9 cellular contexts compared by ENCODE assay signal in genomic region chr9:136527721-136528710, GRCh38. TPM values are rescaled to one million over a fixed set of nuclear protein-coding genes. Genes with fewer than 3 reads are reported as not detected.
DNase-seq lines count a peak whose midpoint lies in the region; ATAC-seq and TF ChIP-seq lines count a peak whose summit lies in the region.
"Had no signal": no experiment of that assay in that cellular context is flagged by ENCODE, and none has a peak within 500 bp of the region (broad histone marks: within the 10 kb centered on the region; RNA-seq: fewer than 3 reads in every experiment).

No MANE protein-coding gene starts in this region.

- TF ChIP-seq CTCF in natural killer cell (IDR thresholded peaks at IDR 0.05) (no peak), RWPE1 (conservative IDR thresholded peaks at IDR 0.05; ENCODE audit: low read depth) (no peak)

- POLR2A ChIA-PET in RWPE1 (lab: Yijun Ruan, JAX; ENCODE audit: low non-redundant PET) = interaction anchor here (0.6 kb wide), 1 partner anchor 14 kb away, joined by 8 read pairs; no protein-coding TSS in a partner anchor

- H3K36me3 Mint-ChIP-seq in natural killer cell = no peaks in the 10 kb centered on the region
- no peaks in the 10 kb centered on the region for H3K36me3 Mint-ChIP-seq in natural killer cell treated with Interleukin-12 subunit alpha and Interleukin-12 subunit beta and Interleukin-15 and Interleukin-18, amount 100 ng/mL, for 72 hours
- H3K36me3 Mint-ChIP-seq: naive B cell had no signal

- ATAC-seq in natural killer cell = peak in 2 of 3 donors; percentile 18 to 48
- no peak for ATAC-seq in natural killer cell treated with Interleukin-12 subunit alpha and Interleukin-12 subunit beta and Interleukin-15 and Interleukin-18, amount 100 ng/mL, for 72 hours
- ATAC-seq in GM21381 (IDR thresholded peaks at IDR 0.05; ENCODE audit: unreplicated experiment) = no peak

- no peaks in the 10 kb centered on the region for H3K27me3 Mint-ChIP-seq in natural killer cell (ENCODE audit: low read depth in 2 of 2)
- H3K27me3 Mint-ChIP-seq in natural killer cell treated with Interleukin-12 subunit alpha and Interleukin-12 subunit beta and Interleukin-15 and Interleukin-18, amount 100 ng/mL, for 72 hours = no peaks in the 10 kb centered on the region

- H3K27me3 ChIP-seq in layer of hippocampus (ENCODE audit: control insufficient read depth, insufficient read depth, low read length) = no peaks in the 10 kb centered on the region

- CTCF ChIA-PET in RWPE1 (lab: Yijun Ruan, JAX) = interaction anchor here (0.6 to 1.5 kb wide), 4 partner anchors 14 to 117 kb away, joined by 3 to 5 read pairs (median 4); no protein-coding TSS in a partner anchor

- H3K27ac ChIP-seq in RWPE1 (peak overlapping the region; percentile 83), layer of hippocampus (ENCODE audit: low read depth, low read length) (peak overlapping the region; percentile 89)

- H3K9me3 Mint-ChIP-seq in natural killer cell = no peaks in the 10 kb centered on the region
- H3K9me3 Mint-ChIP-seq in natural killer cell treated with Interleukin-12 subunit alpha and Interleukin-12 subunit beta and Interleukin-15 and Interleukin-18, amount 100 ng/mL, for 72 hours = no peaks in the 10 kb centered on the region
- H3K9me3 Mint-ChIP-seq: naive B cell had no signal

- intact Hi-C loops in natural killer cell (cut with micrococcal nuclease) = no loop called here
- intact Hi-C loops in posterior cingulate gyrus (cut with DNase I) = loop anchor here (5.0 kb wide), 1 partner anchor 36 kb away; no protein-coding TSS in a partner anchor

- H3K4me1 Mint-ChIP-seq in natural killer cell = peaks cover 28 to 65% of the 10 kb centered on the region in 2 donors
- peaks cover 11 to 24% of the 10 kb centered on the region in 2 donors for H3K4me1 Mint-ChIP-seq in natural killer cell treated with Interleukin-12 subunit alpha and Interleukin-12 subunit beta and Interleukin-15 and Interleukin-18, amount 100 ng/mL, for 72 hours (ENCODE audit: low read depth in 2 of 2)

- no peak for DNase-seq in natural killer cell
- DNase-seq in natural killer cell treated with Interleukin-12 subunit alpha and Interleukin-12 subunit beta and Interleukin-15 and Interleukin-18, amount 100 ng/mL, for 72 hours (ENCODE audit: low spot score) = no peak
- peak; percentile 76 for DNase-seq in RWPE1 (ENCODE audit: low spot score)
- no peak for DNase-seq in posterior cingulate gyrus
- DNase-seq in NOMO-1 treated with DMSO at 0.1 percent for 48 hours (lab: John Stamatoyannopoulos, UW; ENCODE audit: unreplicated experiment) = no peak
- DNase-seq in OCI-M2 (lab: John Stamatoyannopoulos, UW; ENCODE audit: unreplicated experiment) = no peak
- DNase-seq: naive B cell had no signal

- H3K4me3 Mint-ChIP-seq in natural killer cell = peak overlapping the region; percentile 47
- no peak overlapping the region for H3K4me3 Mint-ChIP-seq in natural killer cell treated with Interleukin-12 subunit alpha and Interleukin-12 subunit beta and Interleukin-15 and Interleukin-18, amount 100 ng/mL, for 72 hours

- H3K27ac Mint-ChIP-seq in natural killer cell = peak overlapping the region; percentile 41 to 85
- peak overlapping the region in 1 of 2 donors; percentile 33 for H3K27ac Mint-ChIP-seq in natural killer cell treated with Interleukin-12 subunit alpha and Interleukin-12 subunit beta and Interleukin-15 and Interleukin-18, amount 100 ng/mL, for 72 hours

RNA-seq across cellular contexts. Expression of gene NOTCH1, which starts 17.8 kb away (rescaled TPM):
- 100 to 1,000 TPM; 126 to 228 (median 192) TPM for total RNA-seq in natural killer cell
- total RNA-seq in natural killer cell treated with Interleukin-12 subunit alpha and Interleukin-12 subunit beta and Interleukin-15 and Interleukin-18, amount 100 ng/mL, for 72 hours = 10 to 100 TPM; 57.3 to 85.0 TPM

RNA-seq across cellular contexts. Expression of gene SEC16A, which starts 45.2 kb away (rescaled TPM):
- total RNA-seq in natural killer cell = 10 to 100 TPM; 84.3 to 89.0 (median 87.1) TPM
- total RNA-seq in natural killer cell treated with Interleukin-12 subunit alpha and Interleukin-12 subunit beta and Interleukin-15 and Interleukin-18, amount 100 ng/mL, for 72 hours = 100 to 1,000 TPM; 104 to 121 TPM

Comparison
In these comparisons a context has a peak if more than half of its experiments do, and no peak if none do; other contexts are left out.
1. ATAC-seq: peak in natural killer cell (2 of 3); none in natural killer cell treated with Interleukin-12 subunit alpha and Interleukin-12 subunit beta and Interleukin-15 and Interleukin-18, amount 100 ng/mL, for 72 hours (0 of 2) and GM21381 (single experiment).